In genomic region chr20:46040902-46041535, GRCh38 we compare ENCODE assay signal across 1 cellular context.
TF ChIP-seq lines count a peak whose summit lies in the region.

No MANE protein-coding gene starts in this region.

TF ChIP-seq in HepG2, 621 proteins besides CTCF, POLR2A, EP300 and RAD21 (continued from another document and continues in another):
- TF ChIP-seq ATF3 (CRISPR knock-in tag; IDR thresholded peaks at IDR 0.05) (peak; percentile 78), ZNF138 (CRISPR knock-in tag; IDR thresholded peaks at IDR 0.05; ENCODE audit: low read depth) (no peak), ZNF766 (CRISPR knock-in tag; IDR thresholded peaks at IDR 0.05; ENCODE audit: borderline replicate concordance) (peak; percentile 94; the same call in 1 of the 2 replicates), HNF4G (IDR thresholded peaks at IDR 0.05; ENCODE audit: borderline replicate concordance, low read depth, low read length) (peak; percentile 36; the same call in 1 of the 2 replicates), HNF4G (CRISPR knock-in tag; IDR thresholded peaks at IDR 0.05; ENCODE audit: borderline replicate concordance, low read depth) (0 out of 2 replicates have a peak, but pooled peaks have one; percentile 44), ZKSCAN8 (CRISPR knock-in tag; IDR thresholded peaks at IDR 0.05; ENCODE audit: borderline replicate concordance) (0 out of 2 replicates have a peak, but pooled peaks have one; percentile 66), GTF2F1 (IDR thresholded peaks at IDR 0.05; ENCODE audit: low read length) (no peak), NFE2L2 (IDR thresholded peaks at IDR 0.05; ENCODE audit: low read length) (no peak), ATF2 (CRISPR knock-in tag; IDR thresholded peaks at IDR 0.05) (peak; percentile 87; the same call in 1 of the 2 replicates), MED8 (CRISPR knock-in tag; IDR thresholded peaks at IDR 0.05; ENCODE audit: insufficient replicate concordance) (no peak), ZNF883 (CRISPR knock-in tag; IDR thresholded peaks at IDR 0.05; ENCODE audit: not compliant biosample characterization) (peak; percentile 91), ZUFSP (CRISPR knock-in tag; IDR thresholded peaks at IDR 0.05; ENCODE audit: borderline replicate concordance) (no peak), ZNF562 (CRISPR knock-in tag; IDR thresholded peaks at IDR 0.05; ENCODE audit: borderline replicate concordance) (no peak), ZC3H4 (CRISPR knock-in tag; IDR thresholded peaks at IDR 0.05; ENCODE audit: borderline replicate concordance) (peak; percentile 58; the same call in 1 of the 2 replicates), HOXA7 (CRISPR knock-in tag; IDR thresholded peaks at IDR 0.05) (no peak), ZSCAN31 (CRISPR knock-in tag; IDR thresholded peaks at IDR 0.05; ENCODE audit: low read depth) (peak; percentile 85), HHEX (CRISPR knock-in tag; IDR thresholded peaks at IDR 0.05) (no peak), ZNF556 (CRISPR knock-in tag; IDR thresholded peaks at IDR 0.05; ENCODE audit: borderline replicate concordance) (no peak), ZSCAN12 (CRISPR knock-in tag; IDR thresholded peaks at IDR 0.05) (peak; percentile 95), CBX5 (CRISPR knock-in tag; IDR thresholded peaks at IDR 0.05; ENCODE audit: borderline replicate concordance) (peak; percentile 71; the same call in 1 of the 2 replicates), ZNF431 (CRISPR knock-in tag; IDR thresholded peaks at IDR 0.05; ENCODE audit: borderline replicate concordance, low read depth) (peak; percentile 88), CHD4 (IDR thresholded peaks at IDR 0.05; ENCODE audit: borderline replicate concordance, low read length) (no peak), ZBTB20 (CRISPR knock-in tag; IDR thresholded peaks at IDR 0.05; ENCODE audit: borderline replicate concordance, low read depth) (peak; percentile 93; the same call in 1 of the 2 replicates), NR3C1 (CRISPR knock-in tag; IDR thresholded peaks at IDR 0.05) (no peak), U2AF1 (optimal IDR thresholded peaks at IDR 0.05; ENCODE audit: low read depth, low read length) (no peak), SKI (IDR thresholded peaks at IDR 0.05; ENCODE audit: partially characterized antibody) (no peak), NFKBIZ (CRISPR knock-in tag; IDR thresholded peaks at IDR 0.05) (peak; percentile 95), ZNF24 (IDR thresholded peaks at IDR 0.05) (no peak), ZNF382 (CRISPR knock-in tag; IDR thresholded peaks at IDR 0.05; ENCODE audit: borderline replicate concordance) (no peak), ZNF274 (CRISPR knock-in tag; IDR thresholded peaks at IDR 0.05) (no peak), SRF (IDR thresholded peaks at IDR 0.05; ENCODE audit: low read depth, low read length) (no peak), SPEN (CRISPR knock-in tag; IDR thresholded peaks at IDR 0.05; ENCODE audit: low read depth) (peak; percentile 58; the same call in 1 of the 2 replicates), KLF13 (CRISPR knock-in tag; IDR thresholded peaks at IDR 0.05) (no peak), ZNF547 (CRISPR knock-in tag; IDR thresholded peaks at IDR 0.05) (peak; percentile 82; the same call in 1 of the 2 replicates), ZNF354B (CRISPR knock-in tag; IDR thresholded peaks at IDR 0.05) (0 out of 2 replicates have a peak, but pooled peaks have one; percentile 75), ZFP82 (CRISPR knock-in tag; IDR thresholded peaks at IDR 0.05; ENCODE audit: borderline replicate concordance) (no peak), ZNF607 (CRISPR knock-in tag; IDR thresholded peaks at IDR 0.05; ENCODE audit: borderline replicate concordance) (peak; percentile 81), PHF5A (CRISPR knock-in tag; IDR thresholded peaks at IDR 0.05; ENCODE audit: low read depth, unreplicated experiment) (peak; percentile 89), ZBTB7B (CRISPR knock-in tag; IDR thresholded peaks at IDR 0.05) (peak; percentile 82), HMGA1 (CRISPR knock-in tag; conservative IDR thresholded peaks at IDR 0.05) (no peak), TCF7L2 (IDR thresholded peaks at IDR 0.05; ENCODE audit: low read depth, low read length) (no peak), SIX1 (CRISPR knock-in tag; IDR thresholded peaks at IDR 0.05; ENCODE audit: borderline replicate concordance) (peak; percentile 63), ZNF598 (CRISPR knock-in tag; IDR thresholded peaks at IDR 0.05; ENCODE audit: borderline replicate concordance) (peak; percentile 74; the same call in 1 of the 2 replicates), ZBTB10 (CRISPR knock-in tag; IDR thresholded peaks at IDR 0.05; ENCODE audit: borderline replicate concordance) (peak; percentile 93; the same call in 1 of the 2 replicates), MEIS1 (CRISPR knock-in tag; IDR thresholded peaks at IDR 0.05; ENCODE audit: borderline replicate concordance) (no peak), REXO4 (CRISPR knock-in tag; IDR thresholded peaks at IDR 0.05; ENCODE audit: borderline replicate concordance) (no peak; the same call in 1 of the 2 replicates)
- TF ChIP-seq, protein P1, sequence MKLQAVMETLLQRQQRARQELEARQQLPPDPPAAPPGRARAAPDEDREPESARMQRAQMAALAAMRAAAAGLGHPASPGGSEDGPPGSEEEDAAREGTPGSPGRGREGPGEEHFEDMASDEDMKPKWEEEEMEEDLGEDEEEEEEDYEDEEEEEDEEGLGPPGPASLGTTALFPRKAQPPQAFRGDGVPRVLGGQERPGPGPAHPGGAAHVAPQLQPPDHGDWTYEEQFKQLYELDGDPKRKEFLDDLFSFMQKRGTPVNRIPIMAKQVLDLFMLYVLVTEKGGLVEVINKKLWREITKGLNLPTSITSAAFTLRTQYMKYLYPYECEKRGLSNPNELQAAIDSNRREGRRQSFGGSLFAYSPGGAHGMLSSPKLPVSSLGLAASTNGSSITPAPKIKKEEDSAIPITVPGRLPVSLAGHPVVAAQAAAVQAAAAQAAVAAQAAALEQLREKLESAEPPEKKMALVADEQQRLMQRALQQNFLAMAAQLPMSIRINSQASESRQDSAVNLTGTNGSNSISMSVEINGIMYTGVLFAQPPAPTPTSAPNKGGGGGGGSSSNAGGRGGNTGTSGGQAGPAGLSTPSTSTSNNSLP (IDR thresholded peaks at IDR 0.05; ENCODE audit: low read depth, low read length) = no peak
- TF ChIP-seq, protein P2, sequence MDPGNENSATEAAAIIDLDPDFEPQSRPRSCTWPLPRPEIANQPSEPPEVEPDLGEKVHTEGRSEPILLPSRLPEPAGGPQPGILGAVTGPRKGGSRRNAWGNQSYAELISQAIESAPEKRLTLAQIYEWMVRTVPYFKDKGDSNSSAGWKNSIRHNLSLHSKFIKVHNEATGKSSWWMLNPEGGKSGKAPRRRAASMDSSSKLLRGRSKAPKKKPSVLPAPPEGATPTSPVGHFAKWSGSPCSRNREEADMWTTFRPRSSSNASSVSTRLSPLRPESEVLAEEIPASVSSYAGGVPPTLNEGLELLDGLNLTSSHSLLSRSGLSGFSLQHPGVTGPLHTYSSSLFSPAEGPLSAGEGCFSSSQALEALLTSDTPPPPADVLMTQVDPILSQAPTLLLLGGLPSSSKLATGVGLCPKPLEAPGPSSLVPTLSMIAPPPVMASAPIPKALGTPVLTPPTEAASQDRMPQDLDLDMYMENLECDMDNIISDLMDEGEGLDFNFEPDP (CRISPR knock-in tag; conservative IDR thresholded peaks at IDR 0.05) = no peak
- TF ChIP-seq, protein P3, sequence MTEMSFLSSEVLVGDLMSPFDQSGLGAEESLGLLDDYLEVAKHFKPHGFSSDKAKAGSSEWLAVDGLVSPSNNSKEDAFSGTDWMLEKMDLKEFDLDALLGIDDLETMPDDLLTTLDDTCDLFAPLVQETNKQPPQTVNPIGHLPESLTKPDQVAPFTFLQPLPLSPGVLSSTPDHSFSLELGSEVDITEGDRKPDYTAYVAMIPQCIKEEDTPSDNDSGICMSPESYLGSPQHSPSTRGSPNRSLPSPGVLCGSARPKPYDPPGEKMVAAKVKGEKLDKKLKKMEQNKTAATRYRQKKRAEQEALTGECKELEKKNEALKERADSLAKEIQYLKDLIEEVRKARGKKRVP (CRISPR knock-in tag; IDR thresholded peaks at IDR 0.05) = peak in 1 of 2 experiments; percentile 30; a peak in 1 of 4 replicates
- TF ChIP-seq, protein P4, sequence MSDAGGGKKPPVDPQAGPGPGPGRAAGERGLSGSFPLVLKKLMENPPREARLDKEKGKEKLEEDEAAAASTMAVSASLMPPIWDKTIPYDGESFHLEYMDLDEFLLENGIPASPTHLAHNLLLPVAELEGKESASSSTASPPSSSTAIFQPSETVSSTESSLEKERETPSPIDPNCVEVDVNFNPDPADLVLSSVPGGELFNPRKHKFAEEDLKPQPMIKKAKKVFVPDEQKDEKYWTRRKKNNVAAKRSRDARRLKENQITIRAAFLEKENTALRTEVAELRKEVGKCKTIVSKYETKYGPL (CRISPR knock-in tag; IDR thresholded peaks at IDR 0.05) = peak; percentile 97; the same call in 1 of the 2 replicates
- TF ChIP-seq, protein P5, sequence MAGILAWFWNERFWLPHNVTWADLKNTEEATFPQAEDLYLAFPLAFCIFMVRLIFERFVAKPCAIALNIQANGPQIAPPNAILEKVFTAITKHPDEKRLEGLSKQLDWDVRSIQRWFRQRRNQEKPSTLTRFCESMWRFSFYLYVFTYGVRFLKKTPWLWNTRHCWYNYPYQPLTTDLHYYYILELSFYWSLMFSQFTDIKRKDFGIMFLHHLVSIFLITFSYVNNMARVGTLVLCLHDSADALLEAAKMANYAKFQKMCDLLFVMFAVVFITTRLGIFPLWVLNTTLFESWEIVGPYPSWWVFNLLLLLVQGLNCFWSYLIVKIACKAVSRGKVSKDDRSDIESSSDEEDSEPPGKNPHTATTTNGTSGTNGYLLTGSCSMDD (CRISPR knock-in tag; IDR thresholded peaks at IDR 0.05) = peak; percentile 75; the same call in 1 of the 2 replicates
- TF ChIP-seq, protein P6, sequence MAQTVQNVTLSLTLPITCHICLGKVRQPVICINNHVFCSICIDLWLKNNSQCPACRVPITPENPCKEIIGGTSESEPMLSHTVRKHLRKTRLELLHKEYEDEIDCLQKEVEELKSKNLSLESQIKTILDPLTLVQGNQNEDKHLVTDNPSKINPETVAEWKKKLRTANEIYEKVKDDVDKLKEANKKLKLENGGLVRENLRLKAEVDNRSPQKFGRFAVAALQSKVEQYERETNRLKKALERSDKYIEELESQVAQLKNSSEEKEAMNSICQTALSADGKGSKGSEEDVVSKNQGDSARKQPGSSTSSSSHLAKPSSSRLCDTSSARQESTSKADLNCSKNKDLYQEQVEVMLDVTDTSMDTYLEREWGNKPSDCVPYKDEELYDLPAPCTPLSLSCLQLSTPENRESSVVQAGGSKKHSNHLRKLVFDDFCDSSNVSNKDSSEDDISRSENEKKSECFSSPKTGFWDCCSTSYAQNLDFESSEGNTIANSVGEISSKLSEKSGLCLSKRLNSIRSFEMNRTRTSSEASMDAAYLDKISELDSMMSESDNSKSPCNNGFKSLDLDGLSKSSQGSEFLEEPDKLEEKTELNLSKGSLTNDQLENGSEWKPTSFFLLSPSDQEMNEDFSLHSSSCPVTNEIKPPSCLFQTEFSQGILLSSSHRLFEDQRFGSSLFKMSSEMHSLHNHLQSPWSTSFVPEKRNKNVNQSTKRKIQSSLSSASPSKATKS (CRISPR knock-in tag; IDR thresholded peaks at IDR 0.05) = peak; percentile 79; the same call in 1 of the 2 replicates
